Comparison of ENCODE assay signal across 30 cellular contexts in genomic region chr14:29274890-29275651, GRCh38.
DNase-seq lines count a peak whose midpoint lies in the region; ATAC-seq, FAIRE-seq and TF ChIP-seq lines count a peak whose summit lies in the region.
"Had no signal": no experiment of that assay in that cellular context is flagged by ENCODE, and none has a peak within 500 bp of the region (broad histone marks: within the 10 kb centered on the region; RNA-seq: fewer than 3 reads in every experiment).

No MANE protein-coding gene starts in this region.

- no peaks in the 10 kb centered on the region for H3K9me3 ChIP-seq in esophagus squamous epithelium
- H3K9me3 ChIP-seq: left lung, MG63, psoas muscle, vagina had no signal

- no peak for TF ChIP-seq POLR2A in esophagus squamous epithelium (IDR thresholded peaks at IDR 0.05)

- WGBS in esophagus squamous epithelium, 2 donors, result 49 to 55% methylated on average over 11 of the region's 11 CpGs

- no peak for DNase-seq in D721Med (ENCODE audit: insufficient read length, low spot score)
- DNase-seq in NCI-H1092 treated with DMSO at 0.1 percent for 48 hours (lab: John Stamatoyannopoulos, UW), result peak; percentile 73
- DNase-seq in NCI-H446 (lab: John Stamatoyannopoulos, UW), result peak; percentile 90 to 95
- DNase-seq in fibroblast of peridontal ligament (ENCODE audit: extremely low read depth), result peak; percentile 7
- no peak for DNase-seq in esophagus squamous epithelium (lab: John Stamatoyannopoulos, UW)
- DNase-seq in posterior vena cava (ENCODE audit: low spot score), result no peak
- DNase-seq in KG1 (lab: John Stamatoyannopoulos, UW), result no peak
- DNase-seq: activated CD8-positive, alpha-beta memory T cell treated with anti-CD3 and anti-CD28 coated beads for 24 hours; activated T-cell treated with anti-CD3 and anti-CD28 coated beads, Interleukin-2, amount 50 U/mL, for 48 hours; anterior cingulate cortex; Calu3; central memory CD4-positive, alpha-beta T cell; dorsolateral prefrontal cortex; foreskin fibroblast; left lung; MG63; NCI-H2081 treated with DMSO at 0.1 percent for 48 hours; OCI-M1; psoas muscle; stimulated activated CD4-positive, alpha-beta T cell treated with anti-CD3 and anti-CD28 coated beads, Interleukin-1b, Interleukin-23, amount 100 ng/mL, for 48 hours; T-cell had no signal

- peak; percentile 67 for FAIRE-seq in D721Med (lab: Jason Lieb, UNC)
- FAIRE-seq: endothelial cell of umbilical vein, H1 had no signal

- H3K4me3 ChIP-seq in esophagus squamous epithelium, result no peak overlapping the region
- H3K4me3 ChIP-seq: dorsolateral prefrontal cortex, left lung, MG63, neural progenitor cell, psoas muscle, skin epidermis, vagina had no signal

- intact Hi-C loops in esophagus squamous epithelium (cut with DNase I) (no loop called here), posterior vena cava (cut with DNase I) (no loop called here)

- H3K27ac ChIP-seq in esophagus squamous epithelium, result no peak overlapping the region
- H3K27ac ChIP-seq: C4-2B, left lung, neural progenitor cell, psoas muscle, skin epidermis, vagina had no signal

- no peaks in the 10 kb centered on the region for H3K36me3 ChIP-seq in esophagus squamous epithelium
- H3K36me3 ChIP-seq: left lung, MG63, neural progenitor cell, vagina had no signal

- ATAC-seq in HG02588 (IDR thresholded peaks at IDR 0.05; ENCODE audit: unreplicated experiment), result no peak
- ATAC-seq: left lung; psoas muscle; Right ventricle myocardium inferior; stimulated activated effector memory CD8-positive, alpha-beta T cell treated with anti-CD3 and anti-CD28 coated beads, Interleukin-12 subunit alpha, Interleukin-12 subunit beta, amount 100 ng/mL, for 72 hours; T-cell had no signal

- no peaks in the 10 kb centered on the region for H3K27me3 ChIP-seq in esophagus squamous epithelium
- H3K27me3 ChIP-seq: dorsolateral prefrontal cortex, left lung, MG63, neural progenitor cell, vagina had no signal

- H3K4me1 ChIP-seq in esophagus squamous epithelium, result no peaks in the 10 kb centered on the region
- H3K4me1 ChIP-seq: left lung, psoas muscle, vagina had no signal

- TF ChIP-seq CTCF in D721Med (IDR thresholded peaks at IDR 0.05; ENCODE audit: insufficient read depth, missing control alignments) (no peak), esophagus squamous epithelium (IDR thresholded peaks at IDR 0.05) (no peak)

Comparison
In these comparisons a context has a peak if more than half of its experiments do, and no peak if none do; other contexts are left out.
1. DNase-seq: peak in NCI-H1092 treated with DMSO at 0.1 percent for 48 hours (single experiment), NCI-H446 (2 of 2) and fibroblast of peridontal ligament (single experiment); none in D721Med (single experiment), esophagus squamous epithelium (single experiment), posterior vena cava (single experiment) and KG1 (single experiment).